Comparison of ENCODE assay signal across 1 cellular context in the genomic region with DNA sequence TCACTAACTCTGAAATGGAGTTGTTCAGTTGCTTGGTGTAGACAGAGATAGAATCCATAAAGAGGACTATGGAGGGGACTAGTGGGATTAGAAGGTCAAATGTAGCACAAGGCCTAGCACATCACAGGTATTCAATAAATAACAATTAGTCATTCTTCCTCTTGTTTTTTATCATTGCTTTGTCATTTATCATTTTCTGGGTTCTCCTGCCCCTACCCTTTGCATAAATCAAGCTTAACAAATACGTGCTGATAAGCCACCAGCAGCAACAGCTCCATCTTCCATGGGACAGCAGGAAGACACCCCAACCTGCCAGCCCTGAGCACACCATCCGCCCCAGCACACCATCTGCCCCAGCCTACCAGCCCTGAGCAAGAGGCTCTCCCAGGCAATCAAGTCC.
A peak's percentile ranks its signal among the peaks of the same experiment; 100 is the strongest.
TF ChIP-seq lines count a peak whose summit lies in the region.

No MANE protein-coding gene starts in this region.

TF ChIP-seq in HepG2, 621 proteins besides CTCF, POLR2A, EP300 and RAD21:
- TF ChIP-seq, protein P1, sequence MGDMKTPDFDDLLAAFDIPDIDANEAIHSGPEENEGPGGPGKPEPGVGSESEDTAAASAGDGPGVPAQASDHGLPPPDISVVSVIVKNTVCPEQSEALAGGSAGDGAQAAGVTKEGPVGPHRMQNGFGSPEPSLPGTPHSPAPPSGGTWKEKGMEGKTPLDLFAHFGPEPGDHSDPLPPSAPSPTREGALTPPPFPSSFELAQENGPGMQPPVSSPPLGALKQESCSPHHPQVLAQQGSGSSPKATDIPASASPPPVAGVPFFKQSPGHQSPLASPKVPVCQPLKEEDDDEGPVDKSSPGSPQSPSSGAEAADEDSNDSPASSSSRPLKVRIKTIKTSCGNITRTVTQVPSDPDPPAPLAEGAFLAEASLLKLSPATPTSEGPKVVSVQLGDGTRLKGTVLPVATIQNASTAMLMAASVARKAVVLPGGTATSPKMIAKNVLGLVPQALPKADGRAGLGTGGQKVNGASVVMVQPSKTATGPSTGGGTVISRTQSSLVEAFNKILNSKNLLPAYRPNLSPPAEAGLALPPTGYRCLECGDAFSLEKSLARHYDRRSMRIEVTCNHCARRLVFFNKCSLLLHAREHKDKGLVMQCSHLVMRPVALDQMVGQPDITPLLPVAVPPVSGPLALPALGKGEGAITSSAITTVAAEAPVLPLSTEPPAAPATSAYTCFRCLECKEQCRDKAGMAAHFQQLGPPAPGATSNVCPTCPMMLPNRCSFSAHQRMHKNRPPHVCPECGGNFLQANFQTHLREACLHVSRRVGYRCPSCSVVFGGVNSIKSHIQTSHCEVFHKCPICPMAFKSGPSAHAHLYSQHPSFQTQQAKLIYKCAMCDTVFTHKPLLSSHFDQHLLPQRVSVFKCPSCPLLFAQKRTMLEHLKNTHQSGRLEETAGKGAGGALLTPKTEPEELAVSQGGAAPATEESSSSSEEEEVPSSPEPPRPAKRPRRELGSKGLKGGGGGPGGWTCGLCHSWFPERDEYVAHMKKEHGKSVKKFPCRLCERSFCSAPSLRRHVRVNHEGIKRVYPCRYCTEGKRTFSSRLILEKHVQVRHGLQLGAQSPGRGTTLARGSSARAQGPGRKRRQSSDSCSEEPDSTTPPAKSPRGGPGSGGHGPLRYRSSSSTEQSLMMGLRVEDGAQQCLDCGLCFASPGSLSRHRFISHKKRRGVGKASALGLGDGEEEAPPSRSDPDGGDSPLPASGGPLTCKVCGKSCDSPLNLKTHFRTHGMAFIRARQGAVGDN (CRISPR knock-in tag; IDR thresholded peaks at IDR 0.05): 0 out of 2 replicates have a peak, but pooled peaks have one; percentile 10
- TF ChIP-seq, protein P2, sequence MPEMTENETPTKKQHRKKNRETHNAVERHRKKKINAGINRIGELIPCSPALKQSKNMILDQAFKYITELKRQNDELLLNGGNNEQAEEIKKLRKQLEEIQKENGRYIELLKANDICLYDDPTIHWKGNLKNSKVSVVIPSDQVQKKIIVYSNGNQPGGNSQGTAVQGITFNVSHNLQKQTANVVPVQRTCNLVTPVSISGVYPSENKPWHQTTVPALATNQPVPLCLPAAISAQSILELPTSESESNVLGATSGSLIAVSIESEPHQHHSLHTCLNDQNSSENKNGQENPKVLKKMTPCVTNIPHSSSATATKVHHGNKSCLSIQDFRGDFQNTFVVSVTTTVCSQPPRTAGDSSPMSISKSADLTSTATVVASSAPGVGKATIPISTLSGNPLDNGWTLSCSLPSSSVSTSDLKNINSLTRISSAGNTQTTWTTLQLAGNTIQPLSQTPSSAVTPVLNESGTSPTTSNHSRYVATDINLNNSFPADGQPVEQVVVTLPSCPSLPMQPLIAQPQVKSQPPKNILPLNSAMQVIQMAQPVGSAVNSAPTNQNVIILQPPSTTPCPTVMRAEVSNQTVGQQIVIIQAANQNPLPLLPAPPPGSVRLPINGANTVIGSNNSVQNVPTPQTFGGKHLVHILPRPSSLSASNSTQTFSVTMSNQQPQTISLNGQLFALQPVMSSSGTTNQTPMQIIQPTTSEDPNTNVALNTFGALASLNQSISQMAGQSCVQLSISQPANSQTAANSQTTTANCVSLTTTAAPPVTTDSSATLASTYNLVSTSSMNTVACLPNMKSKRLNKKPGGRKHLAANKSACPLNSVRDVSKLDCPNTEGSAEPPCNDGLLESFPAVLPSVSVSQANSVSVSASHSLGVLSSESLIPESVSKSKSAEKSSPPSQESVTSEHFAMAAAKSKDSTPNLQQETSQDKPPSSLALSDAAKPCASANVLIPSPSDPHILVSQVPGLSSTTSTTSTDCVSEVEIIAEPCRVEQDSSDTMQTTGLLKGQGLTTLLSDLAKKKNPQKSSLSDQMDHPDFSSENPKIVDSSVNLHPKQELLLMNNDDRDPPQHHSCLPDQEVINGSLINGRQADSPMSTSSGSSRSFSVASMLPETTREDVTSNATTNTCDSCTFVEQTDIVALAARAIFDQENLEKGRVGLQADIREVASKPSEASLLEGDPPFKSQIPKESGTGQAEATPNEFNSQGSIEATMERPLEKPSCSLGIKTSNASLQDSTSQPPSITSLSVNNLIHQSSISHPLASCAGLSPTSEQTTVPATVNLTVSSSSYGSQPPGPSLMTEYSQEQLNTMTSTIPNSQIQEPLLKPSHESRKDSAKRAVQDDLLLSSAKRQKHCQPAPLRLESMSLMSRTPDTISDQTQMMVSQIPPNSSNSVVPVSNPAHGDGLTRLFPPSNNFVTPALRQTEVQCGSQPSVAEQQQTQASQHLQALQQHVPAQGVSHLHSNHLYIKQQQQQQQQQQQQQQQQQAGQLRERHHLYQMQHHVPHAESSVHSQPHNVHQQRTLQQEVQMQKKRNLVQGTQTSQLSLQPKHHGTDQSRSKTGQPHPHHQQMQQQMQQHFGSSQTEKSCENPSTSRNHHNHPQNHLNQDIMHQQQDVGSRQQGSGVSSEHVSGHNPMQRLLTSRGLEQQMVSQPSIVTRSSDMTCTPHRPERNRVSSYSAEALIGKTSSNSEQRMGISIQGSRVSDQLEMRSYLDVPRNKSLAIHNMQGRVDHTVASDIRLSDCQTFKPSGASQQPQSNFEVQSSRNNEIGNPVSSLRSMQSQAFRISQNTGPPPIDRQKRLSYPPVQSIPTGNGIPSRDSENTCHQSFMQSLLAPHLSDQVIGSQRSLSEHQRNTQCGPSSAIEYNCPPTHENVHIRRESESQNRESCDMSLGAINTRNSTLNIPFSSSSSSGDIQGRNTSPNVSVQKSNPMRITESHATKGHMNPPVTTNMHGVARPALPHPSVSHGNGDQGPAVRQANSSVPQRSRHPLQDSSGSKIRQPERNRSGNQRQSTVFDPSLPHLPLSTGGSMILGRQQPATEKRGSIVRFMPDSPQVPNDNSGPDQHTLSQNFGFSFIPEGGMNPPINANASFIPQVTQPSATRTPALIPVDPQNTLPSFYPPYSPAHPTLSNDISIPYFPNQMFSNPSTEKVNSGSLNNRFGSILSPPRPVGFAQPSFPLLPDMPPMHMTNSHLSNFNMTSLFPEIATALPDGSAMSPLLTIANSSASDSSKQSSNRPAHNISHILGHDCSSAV (CRISPR knock-in tag; IDR thresholded peaks at IDR 0.05; ENCODE audit: borderline replicate concordance): no peak
